ENCODE assay signal across 8 cellular contexts in genomic region chr11:88175004-88175706, GRCh38. TPM values are rescaled to one million over a fixed set of nuclear protein-coding genes. Genes with fewer than 3 reads are reported as not detected.
DNase-seq lines count a peak whose midpoint lies in the region; ATAC-seq and TF ChIP-seq lines count a peak whose summit lies in the region.

RAB38 (minus strand) TSS chr11:88175443; CDS start chr11:88175384, 59 bp downstream.

- DNase-seq in GM10248 (ENCODE audit: extremely low spot score) = peak; percentile 39
- peak; percentile 70 for DNase-seq in NCI-H510A (lab: John Stamatoyannopoulos, UW)
- DNase-seq in adrenal gland = peak; percentile 52 to 76 (median 72)
- DNase-seq in inferior parietal cortex (ENCODE audit: extremely low spot score) = no peak
- DNase-seq in SKM-1 treated with dmso at 0.1 percent for 144 hours (lab: John Stamatoyannopoulos, UW; ENCODE audit: unreplicated experiment) = no peak

- peak within 1 kb of the TSS; percentile 7 to 59 (median 36) for H3K4me3 ChIP-seq in adrenal gland
- H3K4me3 ChIP-seq in iPS-18a (ENCODE audit: low read length) = peak within 1 kb of the TSS; percentile 78
- H3K4me3 ChIP-seq in skin epidermis = peak within 1 kb of the TSS; percentile 31 to 56 (median 44)

- no peaks in the 10 kb centered on the region for H3K9me3 ChIP-seq in adrenal gland (replicated peaks in 1 of 3)
- H3K9me3 ChIP-seq in iPS-18a (ENCODE audit: control insufficient read depth, low read depth, low read length) = no peaks in the 10 kb centered on the region

- WGBS in adrenal gland, 4 donors = 3 to 5% (median 3%) methylated on average over 12 to 50 of the region's 50 CpGs

- H3K36me3 ChIP-seq in adrenal gland (replicated peaks in 1 of 2) (no peaks in the 10 kb centered on the region), iPS-18a (ENCODE audit: control insufficient read depth, low read depth, low read length) (no peaks in the 10 kb centered on the region)

- peak; percentile 29 for ATAC-seq in GM21825 (IDR thresholded peaks at IDR 0.05; ENCODE audit: unreplicated experiment)

- no peak for TF ChIP-seq POLR2A in adrenal gland (IDR thresholded peaks at IDR 0.05)

- POLR2A ChIA-PET in GM10248 (lab: Yijun Ruan, JAX) = interaction anchor here (0.7 kb wide), 1 partner anchor 181 kb away, joined by 7 read pairs; no protein-coding TSS in a partner anchor

- no peaks in the 10 kb centered on the region for H3K27me3 ChIP-seq in adrenal gland
- peaks cover 12% of the 10 kb centered on the region for H3K27me3 ChIP-seq in iPS-18a (ENCODE audit: control insufficient read depth, insufficient read depth, low read length)

- H3K4me1 ChIP-seq in adrenal gland (replicated peaks in 1 of 2) (peaks cover 8 to 43% of the 10 kb centered on the region in 2 donors), iPS-18a (ENCODE audit: control insufficient read depth, low read depth, low read length) (peaks cover 18% of the 10 kb centered on the region)

- H3K9ac ChIP-seq in iPS-18a (ENCODE audit: low read length) = peak within 1 kb of the TSS; percentile 45

- CTCF ChIA-PET in GM10248 (lab: Yijun Ruan, JAX) = interaction anchor here (1.0 to 1.6 kb wide), 5 partner anchors 13 to 310 kb away, joined by 3 to 4 read pairs (median 3); no protein-coding TSS in a partner anchor

- H3K27ac ChIP-seq in adrenal gland = peak within 1 kb of the TSS; percentile 49 to 92 (median 79)
- H3K27ac ChIP-seq in iPS-18a (ENCODE audit: low read length) = no peak within 1 kb of the TSS
- H3K27ac ChIP-seq in skin epidermis = peak within 1 kb of the TSS; percentile 27 to 91 (median 83)

- intact Hi-C loops in adrenal gland (cut with DNase I) = no loop called here

- TF ChIP-seq CTCF in GM10248 (IDR thresholded peaks at IDR 0.05; ENCODE audit: control extremely low read depth, extremely low read depth, low read depth, missing control alignments) (no peak), adrenal gland (IDR thresholded peaks at IDR 0.05) (no peak)

RNA-seq across cellular contexts. Expression of gene RAB38, which starts in this region (rescaled TPM):
- 10 to 100 TPM; 18.3 to 50.1 (median 27.9) TPM for total RNA-seq in adrenal gland
- 10 to 100 TPM in 2 of 3 donors, 1 to 10 TPM in 1; 7.9 to 63.8 (median 12.7) TPM for polyA plus RNA-seq in adrenal gland

Comparison
In these comparisons a context has a peak if more than half of its experiments do, and no peak if none do; other contexts are left out.
1. DNase-seq: peak in GM10248 (single experiment), NCI-H510A (single experiment) and adrenal gland (7 of 7); none in inferior parietal cortex (single experiment) and SKM-1 treated with dmso at 0.1 percent for 144 hours (single experiment).
2. Peak in every context shown above with its lines, with median percentiles within 50 percentile points of each other: H3K4me3 ChIP-seq.